ENCODE assay signal across 13 cellular contexts in the genomic region with DNA sequence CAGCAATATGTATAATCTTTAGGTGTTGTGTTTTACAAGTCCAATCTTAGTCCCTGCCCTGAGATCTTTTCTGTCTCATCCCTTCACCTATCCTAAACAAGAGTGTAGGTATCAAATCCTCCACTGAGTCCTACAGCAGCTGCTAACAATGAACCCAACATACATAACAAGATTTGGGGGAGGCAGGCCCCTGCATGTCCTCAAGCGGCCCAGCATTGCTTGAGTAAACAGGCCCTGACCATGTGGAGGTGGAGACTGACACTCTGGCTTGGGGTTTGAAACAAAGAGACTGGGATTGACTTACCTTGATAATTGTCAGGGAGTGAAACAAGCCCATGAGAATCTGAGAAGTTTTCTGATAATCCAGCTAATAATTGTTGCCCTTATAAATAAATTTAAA.
"Had no signal": no experiment of that assay in that cellular context is flagged by ENCODE, and none has a peak within 500 bp of the region (broad histone marks: within the 10 kb centered on the region; RNA-seq: fewer than 3 reads in every experiment).

No MANE protein-coding gene starts in this region.

- ATAC-seq: left cardiac atrium, lower lobe of right lung had no signal

- H3K27ac Mint-ChIP-seq: activated CD4-positive, alpha-beta memory T cell treated with anti-CD3 and anti-CD28 coated beads for 36 hours; activated naive CD8-positive, alpha-beta T cell treated with anti-CD3 and anti-CD28 coated beads, Interleukin-2, amount 10 ng/mL, durations not matched to agents 7 days and 5 days; naive B cell had no signal

- H3K4me3 Mint-ChIP-seq: activated CD4-positive, alpha-beta memory T cell treated with anti-CD3 and anti-CD28 coated beads for 36 hours; activated naive CD8-positive, alpha-beta T cell treated with anti-CD3 and anti-CD28 coated beads, Interleukin-2, amount 10 ng/mL, durations not matched to agents 7 days and 5 days; immature natural killer cell; naive B cell had no signal

- DNase-seq: activated CD4-positive, alpha-beta memory T cell treated with anti-CD3 and anti-CD28 coated beads for 36 hours; activated CD4-positive, alpha-beta T cell treated with anti-CD3 and anti-CD28 coated beads for 1 hour; activated gamma-delta T cell treated with Interleukin-2 at 50 U/mL for 16 hours; activated naive CD8-positive, alpha-beta T cell treated with anti-CD3 and anti-CD28 coated beads, Interleukin-2, amount 10 ng/mL, durations not matched to agents 7 days and 5 days; activated T-cell treated with anti-CD3 and anti-CD28 coated beads, Interleukin-2, amount 50 U/mL, for 48 hours; glutamatergic neuron; immature natural killer cell; left cardiac atrium; lower lobe of right lung; midbrain; naive B cell; small intestine; thyroid gland had no signal

- H3K27me3 Mint-ChIP-seq: activated CD4-positive, alpha-beta memory T cell treated with anti-CD3 and anti-CD28 coated beads for 36 hours; activated naive CD8-positive, alpha-beta T cell treated with anti-CD3 and anti-CD28 coated beads, Interleukin-2, amount 10 ng/mL, durations not matched to agents 7 days and 5 days; naive B cell had no signal

- H3K9me3 Mint-ChIP-seq: activated CD4-positive, alpha-beta memory T cell treated with anti-CD3 and anti-CD28 coated beads for 36 hours; activated naive CD8-positive, alpha-beta T cell treated with anti-CD3 and anti-CD28 coated beads, Interleukin-2, amount 10 ng/mL, durations not matched to agents 7 days and 5 days; immature natural killer cell; naive B cell had no signal
